ENCODE assay signal across 27 cellular contexts in the genomic region with DNA sequence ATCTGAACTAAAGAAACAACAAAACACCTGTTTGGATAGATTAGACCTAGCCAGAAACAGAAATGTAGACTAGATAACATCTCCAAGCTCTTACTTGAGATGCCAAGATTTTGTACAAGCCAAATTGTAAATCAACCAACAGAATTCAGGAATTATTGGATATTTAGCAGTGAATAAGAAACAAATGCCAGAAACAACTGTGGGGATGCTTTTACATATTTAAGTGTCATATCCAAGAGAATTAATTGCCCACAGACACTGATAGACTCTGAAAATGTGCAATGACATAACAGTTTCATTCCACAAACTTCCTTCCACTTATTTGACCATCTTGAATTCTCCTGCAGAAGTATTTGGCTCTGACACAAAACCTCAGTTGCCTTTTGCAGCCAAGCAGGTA.
"Had no signal": no experiment of that assay in that cellular context is flagged by ENCODE, and none has a peak within 500 bp of the region (broad histone marks: within the 10 kb centered on the region; RNA-seq: fewer than 3 reads in every experiment).

No MANE protein-coding gene starts in this region.

- H3K9me3 ChIP-seq: SJSA1 had no signal

- H3K4me3 ChIP-seq: K562, SJSA1 had no signal

- DNase-seq: activated CD4-positive, alpha-beta memory T cell treated with anti-CD3 and anti-CD28 coated beads, Interleukin-2, amount 10 ng/mL, durations not matched to agents 7 days and 5 days; activated CD4-positive, alpha-beta T cell treated with anti-CD3 and anti-CD28 coated beads for 1 hour; activated CD4-positive, alpha-beta T cell treated with anti-CD3 and anti-CD28 coated beads for 48 hours; activated CD4-positive, CD25-positive, alpha-beta regulatory T cell; activated CD8-positive, alpha-beta memory T cell treated with anti-CD3 and anti-CD28 coated beads for 24 hours; activated CD8-positive, alpha-beta memory T cell treated with anti-CD3 and anti-CD28 coated beads, Interleukin-2, amount 10 ng/mL, durations not matched to agents 7 days and 5 days; activated CD8-positive, alpha-beta memory T cell treated with anti-CD3 and anti-CD28 coated beads, Interleukin-2, amount 50 U/mL, for 48 hours; activated gamma-delta T cell; activated naive CD4-positive, alpha-beta T cell treated with Interleukin-2 at 50 U/mL for 16 hours; activated naive CD8-positive, alpha-beta T cell treated with anti-CD3 and anti-CD28 coated beads, Interleukin-2, amount 10 ng/mL, durations not matched to agents 7 days and 5 days; activated T-cell treated with anti-CD3 and anti-CD28 coated beads, Interleukin-2, amount 50 U/mL, for 48 hours; brain microvascular endothelial cell; NCI-H1092 treated with DMSO at 0.1 percent for 48 hours; NCI-H1417; NCI-H187 treated with DMSO at 0.1 percent for 48 hours; NCI-H2081; NCI-H345; NCI-H524 treated with DMSO at 0.1 percent for 48 hours; SHP77 treated with DMSO at 0.1 percent for 48 hours; SW 1271; T-helper 1 cell; T-helper 2 cell; T-helper 9 cell; WERI-Rb-1 had no signal

- ATAC-seq: activated CD8-positive, alpha-beta memory T cell treated with anti-CD3 and anti-CD28 coated beads, Interleukin-2, amount 10 ng/mL, durations not matched to agents 7 days and 5 days; K562; Panc1 had no signal

- H3K27ac ChIP-seq: SJSA1, WERI-Rb-1 had no signal

- H3K27me3 ChIP-seq: brain microvascular endothelial cell, SJSA1 had no signal

- H3K36me3 ChIP-seq: SJSA1 had no signal
